ENCODE assay signal across 8 cellular contexts in the genomic region with DNA sequence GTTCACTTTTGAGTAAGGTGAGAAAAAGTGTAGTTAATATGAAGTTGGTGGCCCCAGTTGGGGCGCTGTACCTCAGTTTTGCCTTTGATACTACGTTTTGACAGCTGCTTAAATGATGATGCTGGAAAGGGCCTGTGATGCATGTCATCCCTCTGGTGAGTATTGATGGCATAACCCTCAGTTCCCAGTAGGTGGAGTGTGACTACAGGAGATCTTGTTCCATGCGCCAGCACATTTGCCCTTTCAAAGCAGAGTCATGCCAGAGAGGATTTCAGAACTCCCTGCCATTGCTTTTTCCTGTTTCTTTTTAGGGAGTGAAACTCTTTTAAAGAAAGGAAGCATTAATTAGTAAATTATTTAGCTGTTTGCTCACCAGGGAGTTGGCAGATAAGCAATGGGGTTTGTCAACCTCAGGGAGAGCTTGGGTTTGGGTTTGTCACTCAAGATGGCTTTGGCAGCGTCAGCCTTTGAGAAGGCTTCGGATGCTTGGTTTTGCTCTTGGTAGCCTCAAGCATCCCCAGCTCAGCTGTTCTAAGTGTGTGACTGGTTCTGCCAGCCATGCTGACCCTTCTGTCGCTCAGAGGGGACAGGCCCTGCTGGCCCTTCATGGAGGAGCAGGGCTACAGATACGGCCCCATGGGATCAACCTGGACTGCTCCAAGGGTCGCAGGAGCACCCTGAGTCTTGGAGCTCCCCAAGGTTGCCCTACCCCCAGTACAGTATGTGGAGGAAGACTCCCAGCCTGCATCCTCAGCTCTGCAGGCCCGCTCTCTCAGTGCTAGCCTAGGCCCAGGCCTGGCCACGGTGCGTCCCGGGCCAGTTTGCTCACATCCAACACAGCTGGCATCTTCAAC. TPM values are rescaled to one million over a fixed set of nuclear protein-coding genes. Genes with fewer than 3 reads are reported as not detected.
DNase-seq lines count a peak whose midpoint lies in the region; ATAC-seq and TF ChIP-seq lines count a peak whose summit lies in the region.

No MANE protein-coding gene starts in this region.

- H3K4me1 ChIP-seq in H9 (ENCODE audit: insufficient read depth, low read length) (peaks cover 3% of the 10 kb centered on the region; the same call in 1 of the 2 replicates), PC-9 (replicated peaks; ENCODE audit: insufficient read depth) (no peaks in the 10 kb centered on the region)

- CTCF ChIA-PET in PC-9 (lab: Charles Lee) = interaction anchor here (0.5 to 1.3 kb wide), 6 partner anchors 98 to 225 kb away, joined by 3 to 14 read pairs (median 4); no protein-coding TSS in a partner anchor

- no CpG with 5 or more reads among the region's 12 CpGs for WGBS in H9 (ENCODE audit: extremely low coverage, insufficient read length, low lambda C conversion rate)

- no peaks in the 10 kb centered on the region for H3K9me3 ChIP-seq in H9 (ENCODE audit: control insufficient read depth, low read depth, low read length)
- H3K9me3 ChIP-seq in PC-9 (ENCODE audit: insufficient read depth, low read depth) = no peaks in the 10 kb centered on the region

- H3K36me3 Mint-ChIP-seq in H9 (ENCODE audit: insufficient read depth in 1 of 3, low read depth in 3 of 3) = peaks cover 0 to 25% (median 1%) of the 10 kb centered on the region in 3 experiments; a peak in 4 of 7 replicates
- no peaks in the 10 kb centered on the region for H3K36me3 Mint-ChIP-seq in activated naive CD8-positive, alpha-beta T cell treated with anti-CD3 and anti-CD28 coated beads, Interleukin-2, amount 50 U/mL, for 24 hours (ENCODE audit: low read depth)

- H3K23ac ChIP-seq in H9 (ENCODE audit: insufficient read length, low read depth, low read length) = no peak overlapping the region

- BruUV-seq in PC-9 (replicated peaks; lab: Mats Ljungman, UMichigan) = no TSS peak

- TF ChIP-seq CTCF in GM12864 (IDR thresholded peaks at IDR 0.05; ENCODE audit: low read depth, low read length, missing control alignments) = peak; percentile 81
- peak; percentile 86 for TF ChIP-seq CTCF in H9 (conservative IDR thresholded peaks at IDR 0.05)
- TF ChIP-seq CTCF in PC-9 (conservative IDR thresholded peaks at IDR 0.05) = peak; percentile 86

- no peak overlapping the region for H2BK120ac ChIP-seq in H9 (ENCODE audit: low read depth, low read length, poor library complexity, severe bottlenecking)

- no peak overlapping the region for H3K4me2 ChIP-seq in H9 (ENCODE audit: insufficient read depth, insufficient read length, low read length)
- H3K4me2 ChIP-seq in PC-9 = no peak overlapping the region

- H3K9ac ChIP-seq in H9 (ENCODE audit: extremely low read depth, insufficient read length, low read length) = no peak overlapping the region

- intact Hi-C loops in PC-9 (cut with micrococcal nuclease; ENCODE audit: unreplicated experiment) = loop anchor here (1.0 to 10.0 kb wide), 5 partner anchors 123 to 403 kb away; no protein-coding TSS in a partner anchor
- intact Hi-C loops in Right ventricle myocardium superior (cut with DNase I) = loop anchor here (5.0 kb wide), 2 partner anchors 185 to 225 kb away; no protein-coding TSS in a partner anchor

- H3K27ac ChIP-seq in H9 (ENCODE audit: insufficient read length, low read depth, low read length) = no peak overlapping the region
- no peak overlapping the region for H3K27ac ChIP-seq in PC-9

- POLR2A ChIA-PET in PC-9 (lab: Charles Lee; ENCODE audit: unreplicated experiment) = no interaction called here

- no peaks in the 10 kb centered on the region for H3K27me3 Mint-ChIP-seq in H9 (ENCODE audit: low read depth)
- no peaks in the 10 kb centered on the region for H3K27me3 Mint-ChIP-seq in activated naive CD8-positive, alpha-beta T cell treated with anti-CD3 and anti-CD28 coated beads, Interleukin-2, amount 50 U/mL, for 24 hours

- no peak overlapping the region for H2BK5ac ChIP-seq in H9 (ENCODE audit: insufficient read length, low read length)

- peak; percentile 98 for ATAC-seq in activated naive CD8-positive, alpha-beta T cell treated with anti-CD3 and anti-CD28 coated beads, Interleukin-2, amount 50 U/mL, for 24 hours
- peak; percentile 97 for ATAC-seq in Right ventricle myocardium superior (ENCODE audit: poor library complexity)

- no peak overlapping the region for H4K8ac ChIP-seq in H9 (replicated peaks; ENCODE audit: insufficient read length, low read depth, low read length)

- peak overlapping the region; percentile 23 to 95 (median 46); a peak in 4 of 7 replicates for H3K27ac Mint-ChIP-seq in H9
- H3K27ac Mint-ChIP-seq in activated naive CD8-positive, alpha-beta T cell treated with anti-CD3 and anti-CD28 coated beads, Interleukin-2, amount 50 U/mL, for 24 hours = no peak overlapping the region

- H3K4me3 ChIP-seq in GM12864 (ENCODE audit: low read depth, low read length) = no peak overlapping the region
- H3K4me3 ChIP-seq in PC-9 = no peak overlapping the region

- no peaks in the 10 kb centered on the region for H3K9me3 Mint-ChIP-seq in H9
- H3K9me3 Mint-ChIP-seq in activated naive CD8-positive, alpha-beta T cell treated with anti-CD3 and anti-CD28 coated beads, Interleukin-2, amount 50 U/mL, for 24 hours = no peaks in the 10 kb centered on the region

- H4K91ac ChIP-seq in H9 (ENCODE audit: insufficient read length, low read depth, low read length) = no peak overlapping the region

- no peak overlapping the region for H2BK20ac ChIP-seq in H9 (ENCODE audit: low read depth, low read length, poor library complexity, severe bottlenecking)

- H2AK5ac ChIP-seq in H9 (ENCODE audit: insufficient read length, low read length) = no peak overlapping the region

- H3K36me3 ChIP-seq in PC-9 (ENCODE audit: low read depth) = no peaks in the 10 kb centered on the region

- H3K23me2 ChIP-seq in H9 (ENCODE audit: insufficient read length, low read depth, low read length, poor library complexity, severe bottlenecking) = no peaks in the 10 kb centered on the region

- H3K56ac ChIP-seq in H9 (ENCODE audit: insufficient read length, low read depth, low read length) = no peak overlapping the region

- DNase-seq in GM12864 (ENCODE audit: low read depth) (peak; percentile 68), H9 (peak; percentile 72), Kasumi-1 (lab: John Stamatoyannopoulos, UW) (peak; percentile 63 to 71), PC-9 (peak; percentile 52 to 65), Right ventricle myocardium superior (no peak), pons (ENCODE audit: low spot score) (peak; percentile 91), mesenteric fat pad (ENCODE audit: low spot score) (no peak)
- DNase-seq in activated naive CD8-positive, alpha-beta T cell treated with anti-CD3 and anti-CD28 coated beads, Interleukin-2, amount 50 U/mL, for 24 hours = peak; percentile 35

- H3K79me1 ChIP-seq in H9 (ENCODE audit: insufficient read depth, low read depth, low read length, poor library complexity, severe bottlenecking) = no peaks in the 10 kb centered on the region

- no peak overlapping the region for H2BK12ac ChIP-seq in H9 (ENCODE audit: insufficient read length, low read depth, low read length)

- H3T11ph ChIP-seq in H9 (ENCODE audit: low read length) = no peak overlapping the region

- H3K27me3 ChIP-seq in H9 (ENCODE audit: insufficient read depth, low read length) (no peaks in the 10 kb centered on the region), PC-9 (ENCODE audit: insufficient read depth, low read depth) (no peaks in the 10 kb centered on the region)

- peaks cover 10 to 15% of the 10 kb centered on the region in 2 experiments for H3K4me1 Mint-ChIP-seq in H9
- peaks cover 2% of the 10 kb centered on the region for H3K4me1 Mint-ChIP-seq in activated naive CD8-positive, alpha-beta T cell treated with anti-CD3 and anti-CD28 coated beads, Interleukin-2, amount 50 U/mL, for 24 hours

- H3K4ac ChIP-seq in H9 (ENCODE audit: low read depth, low read length) = no peak overlapping the region

- H2BK15ac ChIP-seq in H9 (ENCODE audit: low read depth, low read length) = no peak overlapping the region

- H4K5ac ChIP-seq in H9 (ENCODE audit: insufficient read length, low read depth, low read length) = no peak overlapping the region

- H3K18ac ChIP-seq in H9 (ENCODE audit: insufficient read length, low read depth, low read length) = no peak overlapping the region

- H3K79me2 ChIP-seq in H9 (ENCODE audit: insufficient read depth, low read length) = no peaks in the 10 kb centered on the region
- H3K79me2 ChIP-seq in PC-9 (ENCODE audit: low read depth) = no peaks in the 10 kb centered on the region

- H3K9me2 ChIP-seq in PC-9 (ENCODE audit: insufficient read depth) = no peaks in the 10 kb centered on the region

- no peak overlapping the region; the same call in 1 of the 2 replicates for H3K14ac ChIP-seq in H9 (ENCODE audit: insufficient read depth, low read length)

- H4K20me1 ChIP-seq in H9 (ENCODE audit: control insufficient read depth, insufficient read depth, insufficient read length) = no peaks in the 10 kb centered on the region
- no peaks in the 10 kb centered on the region for H4K20me1 ChIP-seq in PC-9 (ENCODE audit: insufficient read depth)

- H2AFZ ChIP-seq in H9 (ENCODE audit: low read length) (no peak overlapping the region), PC-9 (no peak overlapping the region)

- peaks cover 9% of the 10 kb centered on the region; the same call in 1 of the 2 replicates for H3F3A ChIP-seq in PC-9 (ENCODE audit: insufficient read depth, low read depth)

- 0 out of 5 replicates have a peak overlapping the region, but pooled peaks of 1 of the 2 experiments have one; percentile 16 for H3K4me3 Mint-ChIP-seq in H9
- H3K4me3 Mint-ChIP-seq in activated naive CD8-positive, alpha-beta T cell treated with anti-CD3 and anti-CD28 coated beads, Interleukin-2, amount 50 U/mL, for 24 hours = no peak overlapping the region

RNA-seq across cellular contexts. Expression of a gene that starts 29.1 kb away (rescaled TPM):
- total RNA-seq in H9 (2021) (33.8 and 37.6 TPM in 2 replicates), PC-9 (2021) (23.4 and 29.7 TPM in 2 replicates), Right ventricle myocardium superior (0.89 TPM), mesenteric fat pad (11.8 TPM)

Comparison
In these comparisons a context has a peak if more than half of its experiments do, and no peak if none do; other contexts are left out.
1. DNase-seq: peak in GM12864 (single experiment), H9 (single experiment), Kasumi-1 (2 of 2), PC-9 (2 of 2), activated naive CD8-positive, alpha-beta T cell treated with anti-CD3 and anti-CD28 coated beads, Interleukin-2, amount 50 U/mL, for 24 hours (single experiment) and pons (single experiment); none in Right ventricle myocardium superior (single experiment) and mesenteric fat pad (single experiment).
2. Peak in every context shown above with its lines, with median percentiles within 50 percentile points of each other: CTCF ChIP-seq.